Comparison of ENCODE assay signal across 8 cellular contexts in the genomic region with DNA sequence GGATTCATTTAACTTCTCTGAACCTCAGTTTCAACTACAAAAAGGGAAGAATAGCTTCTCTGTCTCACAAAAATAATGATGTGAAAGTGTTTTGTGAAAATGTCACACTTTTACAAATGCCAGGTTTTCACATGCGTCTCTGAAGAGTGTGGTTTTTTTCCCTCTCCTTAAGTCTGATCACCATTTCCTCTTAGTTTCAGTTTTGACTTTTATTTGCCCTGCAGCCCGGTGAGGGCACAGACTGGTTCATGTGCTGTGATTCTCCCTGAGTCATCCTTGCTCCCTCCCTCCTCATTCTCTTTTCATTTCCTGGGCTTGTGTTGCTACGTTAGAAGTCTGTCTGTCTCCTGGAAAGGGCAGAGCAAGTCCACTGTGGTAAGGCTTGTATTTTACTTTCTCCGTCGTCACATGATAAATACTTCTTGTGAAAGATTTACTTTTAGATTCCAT.
DNase-seq lines count a peak whose midpoint lies in the region; ATAC-seq, FAIRE-seq and TF ChIP-seq lines count a peak whose summit lies in the region.

No MANE protein-coding gene starts in this region.

- H4K20me1 ChIP-seq in H1 (replicated peaks in 1 of 2; ENCODE audit: control insufficient read depth in 1 of 2, insufficient read depth in 2 of 2, low read length in 2 of 2) = no peaks in the 10 kb centered on the region

- TF ChIP-seq RAD21 in H1 (IDR thresholded peaks at IDR 0.05 in 1 of 2, conservative IDR thresholded peaks at IDR 0.05 in 1 of 2; ENCODE audit: low read depth in 2 of 2, low read length in 2 of 2) = no peak

- WGBS in H1 (ENCODE audit: extremely low coverage in 1 of 2, insufficient coverage in 1 of 2, insufficient read length in 1 of 2, insufficient replicate concordance in 2 of 2, low coverage in 1 of 2, low lambda C conversion rate in 2 of 2, missing lambda C conversion rate in 1 of 2), 2 experiments = 71% methylated on average over 5 of the region's 5 CpGs; no CpG with 5 or more reads in 1 of the 2 experiments
- WGBS in mesendoderm (ENCODE audit: extremely low coverage, insufficient coverage, low lambda C conversion rate) = no CpG with 5 or more reads among the region's 5 CpGs

- no peak for TF ChIP-seq EP300 in H1 (IDR thresholded peaks at IDR 0.05; ENCODE audit: borderline replicate concordance in 1 of 2, low read depth in 2 of 2, low read length in 2 of 2)

- H3K23ac ChIP-seq in H1 (ENCODE audit: insufficient read length) = no peak overlapping the region
- H3K23ac ChIP-seq in mesendoderm (ENCODE audit: low read length) = no peak overlapping the region

- DNase-seq in DMS 273 (lab: John Stamatoyannopoulos, UW; ENCODE audit: unreplicated experiment) (peak; percentile 58), activated B cell treated with CpG ODN at 0.5 μM for 24 hours (no peak), H1 (ENCODE audit: low read depth in 1 of 2, low spot score in 2 of 2) (no peak), mesendoderm (peak; percentile 78)
- DNase-seq in Jurkat, Clone E6-1 (ENCODE audit: low read depth, low spot score) = peak; percentile 79

- no peak overlapping the region for H3K9ac ChIP-seq in H1 (replicated peaks in 1 of 4; ENCODE audit: extremely low read depth in 1 of 4, low read depth in 3 of 4, low read length in 3 of 4)
- peak overlapping the region; percentile 26 for H3K9ac ChIP-seq in mesendoderm (ENCODE audit: low read length)

- H4K5ac ChIP-seq in H1 (ENCODE audit: insufficient read length, low read depth, low read length) = no peak overlapping the region
- no peak overlapping the region for H4K5ac ChIP-seq in mesendoderm (ENCODE audit: low read length)

- H2AK5ac ChIP-seq in H1 (ENCODE audit: low read depth, low read length) = no peak overlapping the region
- no peak overlapping the region for H2AK5ac ChIP-seq in mesendoderm (ENCODE audit: low read length)

- POLR2A ChIA-PET in activated B cell treated with CpG ODN at 0.5 μM for 24 hours (lab: Charles Lee) = interaction anchor here (0.6 to 3.2 kb wide), 8 partner anchors 8 to 449 kb away, joined by 3 to 12 read pairs (median 4); a partner anchor contains a TSS
- POLR2A ChIA-PET in H1 (lab: Charles Lee; ENCODE audit: partially characterized antibody) = interaction anchor here (1.1 to 1.2 kb wide), 2 partner anchors 9 to 18 kb away, joined by 3 read pairs; no protein-coding TSS in a partner anchor

- CTCF ChIA-PET in activated B cell treated with CpG ODN at 0.5 μM for 24 hours (lab: Charles Lee) (no interaction called here), H1 (lab: Charles Lee; ENCODE audit: partially characterized antibody) (interaction anchor here (1.3 kb wide), 1 partner anchor 37 kb away, joined by 3 read pairs; no protein-coding TSS in a partner anchor)

- H3K23me2 ChIP-seq in H1 (ENCODE audit: low read depth, low read length) = no peaks in the 10 kb centered on the region; the same call in 1 of the 2 replicates

- H2BK15ac ChIP-seq in H1 (ENCODE audit: low read length) (no peak overlapping the region), mesendoderm (replicated peaks; ENCODE audit: low read depth) (no peak overlapping the region)

- H3K9me3 ChIP-seq in H1 (ENCODE audit: insufficient read depth in 2 of 2, low read depth in 1 of 2, low read length in 1 of 2) = no peaks in the 10 kb centered on the region

- H3K4me1 Mint-ChIP-seq in activated B cell treated with CpG ODN at 0.5 μM for 24 hours = peaks cover 21% of the 10 kb centered on the region
- H3K4me1 Mint-ChIP-seq in stimulated activated memory B cell treated with anti-CD40 and anti-IgM and Interleukin-4, amounts not matched to agents 10 μg/mL and 1 μg/mL and 100 μg/mL, for 72 hours = peaks cover 18% of the 10 kb centered on the region

- H3K18ac ChIP-seq in H1 (ENCODE audit: extremely low read depth, low read length) (no peak overlapping the region), mesendoderm (ENCODE audit: low read length) (no peak overlapping the region)

- intact Hi-C loops in activated B cell treated with CpG ODN at 0.5 μM for 24 hours (cut with micrococcal nuclease) = loop anchor here (5.0 kb wide), 1 partner anchor 69 kb away; a partner anchor contains a TSS

- H3K14ac ChIP-seq in H1 (ENCODE audit: insufficient read length) = no peak overlapping the region

- H3K4me1 ChIP-seq in H1 (replicated peaks in 1 of 4; ENCODE audit: control insufficient read depth in 3 of 4, insufficient read depth in 4 of 4, low read length in 3 of 4) = no peaks in the 10 kb centered on the region
- H3K4me1 ChIP-seq in mesendoderm (ENCODE audit: control insufficient read depth, low read depth, low read length) = no peaks in the 10 kb centered on the region

- H3K27ac Mint-ChIP-seq in activated B cell treated with CpG ODN at 0.5 μM for 24 hours = peak overlapping the region; percentile 81
- peak overlapping the region; percentile 77 for H3K27ac Mint-ChIP-seq in stimulated activated memory B cell treated with anti-CD40 and anti-IgM and Interleukin-4, amounts not matched to agents 10 μg/mL and 1 μg/mL and 100 μg/mL, for 72 hours

- H3K56ac ChIP-seq in H1 (replicated peaks; ENCODE audit: insufficient read length, low read depth, low read length) (no peak overlapping the region), mesendoderm (ENCODE audit: low read length) (peak overlapping the region; percentile 43)

- TF ChIP-seq POLR2A in H1 (IDR thresholded peaks at IDR 0.05; ENCODE audit: control extremely low read depth in 1 of 2, low read depth in 2 of 2, low read length in 2 of 2) = no peak

- H3K79me1 ChIP-seq in H1 (ENCODE audit: low read depth, low read length) (no peaks in the 10 kb centered on the region), mesendoderm (ENCODE audit: low read length) (no peaks in the 10 kb centered on the region)

- peaks cover 0 to 2% (median 0%) of the 10 kb centered on the region in 4 experiments; a peak in 1 of 8 replicates for H3K36me3 ChIP-seq in H1 (ENCODE audit: control insufficient read depth in 2 of 4, insufficient read depth in 4 of 4, low read length in 3 of 4)
- H3K36me3 ChIP-seq in mesendoderm (ENCODE audit: control insufficient read depth, insufficient read depth, low read length) = no peaks in the 10 kb centered on the region

- no peak overlapping the region for H3K27ac ChIP-seq in H1 (ENCODE audit: low read depth, low read length)
- H3K27ac ChIP-seq in mesendoderm (ENCODE audit: low read depth, low read length) = peak overlapping the region; percentile 25

- no peak for TF ChIP-seq CTCF in activated B cell treated with CpG ODN at 0.5 μM for 24 hours (IDR thresholded peaks at IDR 0.05)
- no peak for TF ChIP-seq CTCF in H1 (IDR thresholded peaks at IDR 0.05; ENCODE audit: control extremely low read depth in 1 of 3, insufficient read depth in 1 of 3, low read depth in 1 of 3, low read length in 3 of 3)

- H3K4me2 ChIP-seq in H1 (ENCODE audit: insufficient read depth in 1 of 2, low read depth in 2 of 2, low read length in 2 of 2) (no peak overlapping the region), mesendoderm (ENCODE audit: low read length) (no peak overlapping the region)

- H3K4ac ChIP-seq in H1 (replicated peaks; ENCODE audit: insufficient read length, low read depth, low read length) = no peak overlapping the region
- H3K4ac ChIP-seq in mesendoderm (ENCODE audit: low read depth, low read length) = no peak overlapping the region

- H2BK5ac ChIP-seq in H1 (ENCODE audit: low read depth, low read length) = no peak overlapping the region
- H2BK5ac ChIP-seq in mesendoderm (ENCODE audit: low read length) = no peak overlapping the region

- H3K4me3 ChIP-seq in Jurkat, Clone E6-1 (ENCODE audit: low read length) = peak overlapping the region; percentile 19
- H3K4me3 ChIP-seq in H1 (ENCODE audit: extremely low read depth in 1 of 4, insufficient read depth in 2 of 4, low read depth in 3 of 4, low read length in 4 of 4) = no peak overlapping the region
- H3K4me3 ChIP-seq in mesendoderm (ENCODE audit: low read length) = no peak overlapping the region

- no peak overlapping the region for H2AFZ ChIP-seq in H1 (ENCODE audit: low read length)

- peaks cover 22% of the 10 kb centered on the region for H3K36me3 Mint-ChIP-seq in activated B cell treated with CpG ODN at 0.5 μM for 24 hours (ENCODE audit: low read depth)
- H3K36me3 Mint-ChIP-seq in stimulated activated memory B cell treated with anti-CD40 and anti-IgM and Interleukin-4, amounts not matched to agents 10 μg/mL and 1 μg/mL and 100 μg/mL, for 72 hours = peaks cover under 1% of the 10 kb centered on the region

- peak overlapping the region; percentile 56 for H3K4me3 Mint-ChIP-seq in activated B cell treated with CpG ODN at 0.5 μM for 24 hours
- peak overlapping the region; percentile 48 for H3K4me3 Mint-ChIP-seq in stimulated activated memory B cell treated with anti-CD40 and anti-IgM and Interleukin-4, amounts not matched to agents 10 μg/mL and 1 μg/mL and 100 μg/mL, for 72 hours

- H2BK12ac ChIP-seq in H1 (ENCODE audit: low read depth, low read length) = no peak overlapping the region

- H3K27me3 Mint-ChIP-seq in activated B cell treated with CpG ODN at 0.5 μM for 24 hours = no peaks in the 10 kb centered on the region
- no peaks in the 10 kb centered on the region for H3K27me3 Mint-ChIP-seq in stimulated activated memory B cell treated with anti-CD40 and anti-IgM and Interleukin-4, amounts not matched to agents 10 μg/mL and 1 μg/mL and 100 μg/mL, for 72 hours

- H3K27me3 ChIP-seq in H1 (replicated peaks in 1 of 4; ENCODE audit: control insufficient read depth in 3 of 4, extremely low read depth in 1 of 4, insufficient read depth in 3 of 4, low read length in 3 of 4) (no peaks in the 10 kb centered on the region), mesendoderm (ENCODE audit: insufficient read depth, low read length, poor library complexity) (no peaks in the 10 kb centered on the region)

- H4K8ac ChIP-seq in H1 (ENCODE audit: extremely low read depth, insufficient read depth, low read length) (no peak overlapping the region), mesendoderm (ENCODE audit: low read depth, low read length) (no peak overlapping the region)

- H2BK120ac ChIP-seq in H1 (replicated peaks; ENCODE audit: low read depth, low read length) = no peak overlapping the region
- no peak overlapping the region for H2BK120ac ChIP-seq in mesendoderm (ENCODE audit: low read depth, low read length)

- ATAC-seq in GM21529 (IDR thresholded peaks at IDR 0.05; ENCODE audit: unreplicated experiment) = peak; percentile 88
- ATAC-seq in activated B cell treated with CpG ODN at 0.5 μM for 24 hours (ENCODE audit: low read depth) = peak; percentile 89
- peak; percentile 97 for ATAC-seq in stimulated activated memory B cell treated with anti-CD40 and anti-IgM and Interleukin-4, amounts not matched to agents 10 μg/mL and 1 μg/mL and 100 μg/mL, for 72 hours
- ATAC-seq in GM19397 (IDR thresholded peaks at IDR 0.05; ENCODE audit: unreplicated experiment) = no peak

- H3K79me2 ChIP-seq in H1 (ENCODE audit: control insufficient read depth in 1 of 2, insufficient read depth in 2 of 2, low read length in 2 of 2) = no peaks in the 10 kb centered on the region
- H3K79me2 ChIP-seq in mesendoderm (ENCODE audit: control insufficient read depth, insufficient read depth, low read length) = no peaks in the 10 kb centered on the region

- no peak for FAIRE-seq in H1 (lab: Jason Lieb, UNC)

- H3K9me3 Mint-ChIP-seq in activated B cell treated with CpG ODN at 0.5 μM for 24 hours = no peaks in the 10 kb centered on the region
- no peaks in the 10 kb centered on the region for H3K9me3 Mint-ChIP-seq in stimulated activated memory B cell treated with anti-CD40 and anti-IgM and Interleukin-4, amounts not matched to agents 10 μg/mL and 1 μg/mL and 100 μg/mL, for 72 hours

- H2BK20ac ChIP-seq in H1 (ENCODE audit: low read length) = no peak overlapping the region

- H4K91ac ChIP-seq in H1 (replicated peaks; ENCODE audit: insufficient read length, low read length) = no peak overlapping the region

Comparison
In these comparisons a context has a peak if more than half of its experiments do, and no peak if none do; other contexts are left out.
1. DNase-seq: peak in DMS 273 (single experiment), Jurkat, Clone E6-1 (single experiment) and mesendoderm (single experiment); none in activated B cell treated with CpG ODN at 0.5 μM for 24 hours (single experiment) and H1 (0 of 2).